Comparison of ENCODE assay signal across 8 cellular contexts in genomic region chr9:95874989-95875304, GRCh38. TPM values are rescaled to one million over a fixed set of nuclear protein-coding genes. Genes with fewer than 3 reads are reported as not detected.
DNase-seq lines count a peak whose midpoint lies in the region; ATAC-seq and TF ChIP-seq lines count a peak whose summit lies in the region.

No MANE protein-coding gene starts in this region.

- no peaks in the 10 kb centered on the region for H3K27me3 Mint-ChIP-seq in activated naive CD4-positive, alpha-beta T cell treated with anti-CD3 and anti-CD28 coated beads for 36 hours (ENCODE audit: low read depth)

- peaks cover 19% of the 10 kb centered on the region for H3K4me1 Mint-ChIP-seq in activated naive CD4-positive, alpha-beta T cell treated with anti-CD3 and anti-CD28 coated beads for 36 hours (ENCODE audit: low read depth)

- H3K27me3 ChIP-seq in right cardiac atrium (ENCODE audit: control insufficient read depth, insufficient read depth), result no peaks in the 10 kb centered on the region
- no peaks in the 10 kb centered on the region for H3K27me3 ChIP-seq in smooth muscle cell (ENCODE audit: low read depth)

- no peak overlapping the region for H3K9ac ChIP-seq in smooth muscle cell (ENCODE audit: low read depth)

- DNase-seq in DMS53 (lab: John Stamatoyannopoulos, UW) (peak; percentile 63), SK-N-DZ (ENCODE audit: low spot score) (peak; percentile 27), right cardiac atrium (peak; percentile 63 to 86 (median 83)), smooth muscle cell (lab: John Stamatoyannopoulos, UW; ENCODE audit: unreplicated experiment) (no peak)
- peak; percentile 74 for DNase-seq in activated naive CD4-positive, alpha-beta T cell treated with anti-CD3 and anti-CD28 coated beads for 36 hours

- intact Hi-C loops in activated naive CD4-positive, alpha-beta T cell treated with anti-CD3 and anti-CD28 coated beads for 36 hours (cut with micrococcal nuclease), result loop anchor here (1.0 to 5.0 kb wide), 5 partner anchors 77 to 1148 kb away; partner anchors contain the start of genes AOPEP and ZNF367
- intact Hi-C loops in right cardiac atrium (cut with DNase I), result no loop called here

- H3F3A ChIP-seq in smooth muscle cell (ENCODE audit: low read depth), result peaks cover 11% of the 10 kb centered on the region

- CTCF ChIA-PET in activated naive CD4-positive, alpha-beta T cell treated with anti-CD3 and anti-CD28 coated beads for 36 hours (lab: Charles Lee), result interaction anchor here (1.2 kb wide), 1 partner anchor 148 kb away, joined by 3 read pairs; no protein-coding TSS in a partner anchor

- peak overlapping the region; percentile 44 for H2AFZ ChIP-seq in smooth muscle cell (ENCODE audit: low read depth)

- H3K4me3 Mint-ChIP-seq in activated naive CD4-positive, alpha-beta T cell treated with anti-CD3 and anti-CD28 coated beads for 36 hours, result no peak overlapping the region

- H3K4me3 ChIP-seq in right cardiac atrium (ENCODE audit: low read length), result no peak overlapping the region
- no peak overlapping the region for H3K4me3 ChIP-seq in smooth muscle cell

- no peak for TF ChIP-seq CTCF in smooth muscle cell (IDR thresholded peaks at IDR 0.05; ENCODE audit: borderline replicate concordance, insufficient read depth, poor library complexity, severe bottlenecking)

- H3K4me1 ChIP-seq in right cardiac atrium (ENCODE audit: control insufficient read depth, insufficient read depth, low read length) (peaks cover 3% of the 10 kb centered on the region), smooth muscle cell (ENCODE audit: low read depth) (peaks cover 10% of the 10 kb centered on the region)

- no peaks in the 10 kb centered on the region for H3K36me3 ChIP-seq in smooth muscle cell (ENCODE audit: low read depth)

- H3K79me2 ChIP-seq in smooth muscle cell (ENCODE audit: low read depth), result peaks cover 24% of the 10 kb centered on the region

- H3K9me3 ChIP-seq in right cardiac atrium (ENCODE audit: control insufficient read depth, low read length) (no peaks in the 10 kb centered on the region), smooth muscle cell (replicated peaks; ENCODE audit: low read depth) (no peaks in the 10 kb centered on the region)

- no peak overlapping the region for H3K27ac Mint-ChIP-seq in activated naive CD4-positive, alpha-beta T cell treated with anti-CD3 and anti-CD28 coated beads for 36 hours

- peaks cover 50% of the 10 kb centered on the region for H3K36me3 Mint-ChIP-seq in activated naive CD4-positive, alpha-beta T cell treated with anti-CD3 and anti-CD28 coated beads for 36 hours (ENCODE audit: low read depth)

- H4K20me1 ChIP-seq in smooth muscle cell (ENCODE audit: low read depth), result peaks cover 16% of the 10 kb centered on the region

- H3K9me3 Mint-ChIP-seq in activated naive CD4-positive, alpha-beta T cell treated with anti-CD3 and anti-CD28 coated beads for 36 hours, result peaks cover 10% of the 10 kb centered on the region

- H3K4me2 ChIP-seq in smooth muscle cell, result no peak overlapping the region

- H3K27ac ChIP-seq in right cardiac atrium (ENCODE audit: low read length) (peak overlapping the region; percentile 98), smooth muscle cell (ENCODE audit: low read depth) (no peak overlapping the region)

- ATAC-seq in HG02943 (IDR thresholded peaks at IDR 0.05; ENCODE audit: low read depth, unreplicated experiment) (peak; percentile 17), right cardiac atrium (peak; percentile 56 to 64), GM18858 (IDR thresholded peaks at IDR 0.05; ENCODE audit: unreplicated experiment) (no peak), GM21737 (IDR thresholded peaks at IDR 0.05; ENCODE audit: unreplicated experiment) (no peak)

- under 1% methylated on average over 20 of the region's 20 CpGs for WGBS in right cardiac atrium
- 1% methylated on average over 20 of the region's 20 CpGs for WGBS in smooth muscle cell (ENCODE audit: low lambda C conversion rate)

RNA-seq across cellular contexts. Expression of gene ERCC6L2, which starts 0.5 kb away (rescaled TPM):
- 24.5 and 29.1 TPM in 2 replicates for polyA plus RNA-seq in SK-N-DZ (2014; cell fraction: cytosol; rRNA removed)
- polyA plus RNA-seq in SK-N-DZ (2014; cell fraction: nucleus; rRNA removed), result 23.8 and 30.7 TPM in 2 replicates
- 10 to 100 TPM; 20.3 to 20.6 TPM for total RNA-seq in activated naive CD4-positive, alpha-beta T cell treated with anti-CD3 and anti-CD28 coated beads for 36 hours
- 10 to 100 TPM; 27.9 to 41.0 (median 35.0) TPM for total RNA-seq in right cardiac atrium
- 6.8 TPM for polyA plus RNA-seq in right cardiac atrium
- total RNA-seq in smooth muscle cell, result 39.4 and 49.9 TPM in 2 replicates
- polyA plus RNA-seq in smooth muscle cell, result 9.6 and 11.7 TPM in 2 replicates

Comparison
In these comparisons a context has a peak if more than half of its experiments do, and no peak if none do; other contexts are left out.
1. ATAC-seq: peak in HG02943 (single experiment) and right cardiac atrium (2 of 2); none in GM18858 (single experiment) and GM21737 (single experiment).